Comparison of ENCODE assay signal across 23 cellular contexts in the genomic region with DNA sequence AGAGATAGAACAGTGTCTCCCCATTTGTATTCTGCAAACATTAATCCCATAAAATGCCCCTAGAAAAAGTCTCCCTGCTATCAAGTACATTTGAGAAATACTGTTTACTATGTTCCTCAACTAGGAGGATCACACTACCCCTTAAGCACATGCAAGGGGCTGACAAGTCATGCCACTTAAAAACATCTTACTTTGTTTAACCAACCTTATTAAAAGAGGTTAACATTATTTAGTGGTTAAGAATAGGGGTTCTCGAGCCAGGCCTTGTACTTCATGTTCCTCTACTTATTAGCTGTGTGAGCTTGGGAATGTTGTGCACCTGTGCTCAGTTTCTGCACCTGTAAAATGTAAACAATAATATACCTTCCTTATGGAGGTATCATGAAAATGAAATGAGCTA.
"Had no signal": no experiment of that assay in that cellular context is flagged by ENCODE, and none has a peak within 500 bp of the region (broad histone marks: within the 10 kb centered on the region; RNA-seq: fewer than 3 reads in every experiment).

No MANE protein-coding gene starts in this region.

- H3K4me2 ChIP-seq: smooth muscle cell had no signal

- H3K9me3 ChIP-seq: pancreas, prostate gland, right lobe of liver, testis, thyroid gland, vagina had no signal

- H3K4me1 ChIP-seq: pancreas, prostate gland, right lobe of liver, stomach, testis, thyroid gland, vagina had no signal

- H3K27ac ChIP-seq: heart left ventricle, pancreas, prostate gland, right atrium auricular region, right lobe of liver, stomach, testis, thyroid gland, vagina had no signal

- FAIRE-seq: pancreas had no signal

- H3K27me3 ChIP-seq: heart left ventricle, pancreas, right atrium auricular region, right lobe of liver, stomach, testis, thyroid gland, vagina had no signal

- ATAC-seq: left lobe of liver; naive thymus-derived CD8-positive, alpha-beta T cell; pancreas; right lobe of liver; stimulated activated naive B cell treated with anti-CD40 and anti-IgM and Interleukin-4, amounts not matched to agents 10 μg/mL and 1 μg/mL and 100 μg/mL, for 72 hours; stimulated activated naive CD8-positive, alpha-beta T cell treated with anti-CD3 and anti-CD28 coated beads, Interleukin-15, Interleukin-2, amounts not matched to agents 100 U/mL and 50 U/mL, for 24 hours had no signal

- DNase-seq: heart left ventricle; hypothalamus; immature natural killer cell; islet precursor cell; mesenchymal stem cell; naive thymus-derived CD8-positive, alpha-beta T cell; nucleus accumbens; pancreas; posterior cingulate gyrus; right lobe of liver; stimulated activated CD4-positive, alpha-beta T cell treated with anti-CD3 and anti-CD28 coated beads, Interleukin-1b, Interleukin-23, amount 100 ng/mL, for 48 hours; stimulated activated CD4-positive, alpha-beta T cell treated with anti-CD3 and anti-CD28 coated beads, Interleukin-2, amount 100 ng/mL, for 48 hours; stimulated activated CD4-positive, alpha-beta T cell treated with anti-CD3 and anti-CD28 coated beads, Interleukin-4, amount 100 ng/mL, for 4 hours; stimulated activated naive B cell treated with anti-CD40 and anti-IgM and Interleukin-4, amounts not matched to agents 10 μg/mL and 1 μg/mL and 100 μg/mL, for 72 hours; stimulated activated naive CD8-positive, alpha-beta T cell treated with anti-CD3 and anti-CD28 coated beads, Interleukin-15, Interleukin-2, amounts not matched to agents 100 U/mL and 50 U/mL, for 24 hours; stomach; testis; thyroid gland had no signal

- H3K36me3 ChIP-seq: pancreas, prostate gland, right atrium auricular region, right lobe of liver, thyroid gland, vagina had no signal

- H3K4me3 ChIP-seq: heart left ventricle, pancreas, prostate gland, right atrium auricular region, right lobe of liver, smooth muscle cell, stomach, testis, thyroid gland, vagina had no signal
